22 cellular contexts compared by ENCODE assay signal in genomic region chr3:22981861-22982260, GRCh38.
DNase-seq lines count a peak whose midpoint lies in the region; TF ChIP-seq lines count a peak whose summit lies in the region.
"Had no signal": no experiment of that assay in that cellular context is flagged by ENCODE, and none has a peak within 500 bp of the region (broad histone marks: within the 10 kb centered on the region; RNA-seq: fewer than 3 reads in every experiment).

No MANE protein-coding gene starts in this region.

- DNase-seq in NCI-H2029 treated with DMSO at 0.1 percent for 48 hours (lab: John Stamatoyannopoulos, UW) (peak; percentile 37), NCI-H2029 (lab: John Stamatoyannopoulos, UW) (no peak), NCI-H748 (lab: John Stamatoyannopoulos, UW; ENCODE audit: unreplicated experiment) (peak; percentile 6), NCI-H748 treated with DMSO at 0.1 percent for 48 hours (lab: John Stamatoyannopoulos, UW) (no peak), cerebellum (ENCODE audit: low spot score) (peak; percentile 42), testis (no peak), ureter (ENCODE audit: low spot score) (no peak)
- DNase-seq: 8988T; ACHN; AML-193; BE2C; CD4-positive, alpha-beta T cell; CD8-positive, alpha-beta memory T cell; DMS 273 treated with DMSO at 0.1 percent for 48 hours; DND-41; GDM1; GM23248; H7; HCEC 1CT had no signal

- H3K36me3 ChIP-seq in testis (ENCODE audit: low read depth, missing control alignments), result no peaks in the 10 kb centered on the region
- H3K36me3 ChIP-seq: BE2C; BLaER1 treated with 17β-estradiol and CSF1 and Interleukin-3, amounts not matched to agents 10 nM and 100 nM had no signal

- TF ChIP-seq CTCF in testis (IDR thresholded peaks at IDR 0.05), result no peak

- WGBS in testis, 2 donors, result 50 to 88% methylated on average over 2 of the region's 2 CpGs

- H3K9me3 ChIP-seq in testis, result no peaks in the 10 kb centered on the region
- H3K9me3 ChIP-seq: BE2C had no signal

- no peak overlapping the region for H3K27ac ChIP-seq in testis
- H3K27ac ChIP-seq: A549; BLaER1 treated with 17β-estradiol and CSF1 and Interleukin-3, amounts not matched to agents 10 nM and 100 nM; GM23248 had no signal

- H3K4me1 ChIP-seq in testis, result no peaks in the 10 kb centered on the region
- H3K4me1 ChIP-seq: A549; BE2C; BLaER1 treated with 17β-estradiol and CSF1 and Interleukin-3, amounts not matched to agents 10 nM and 100 nM had no signal

- intact Hi-C loops in testis (cut with DNase I; ENCODE audit: low total_unique reads), result no loop called here

- no peaks in the 10 kb centered on the region for H3K27me3 ChIP-seq in testis
- H3K27me3 ChIP-seq: BE2C; BLaER1 treated with 17β-estradiol and CSF1 and Interleukin-3, amounts not matched to agents 10 nM and 100 nM had no signal

- no peak overlapping the region for H3K4me3 ChIP-seq in testis
- H3K4me3 ChIP-seq: A549; BLaER1 treated with 17β-estradiol and CSF1 and Interleukin-3, amounts not matched to agents 10 nM and 100 nM; GM12878; GM23248 had no signal

- no peak for TF ChIP-seq POLR2A in testis (IDR thresholded peaks at IDR 0.05)

Comparison
In these comparisons a context has a peak if more than half of its experiments do, and no peak if none do; other contexts are left out.
1. DNase-seq: peak in NCI-H2029 treated with DMSO at 0.1 percent for 48 hours (single experiment), NCI-H748 (single experiment) and cerebellum (single experiment); none in NCI-H2029 (single experiment), NCI-H748 treated with DMSO at 0.1 percent for 48 hours (single experiment), testis (single experiment) and ureter (single experiment).